ENCODE assay signal across 8 cellular contexts in the genomic region with DNA sequence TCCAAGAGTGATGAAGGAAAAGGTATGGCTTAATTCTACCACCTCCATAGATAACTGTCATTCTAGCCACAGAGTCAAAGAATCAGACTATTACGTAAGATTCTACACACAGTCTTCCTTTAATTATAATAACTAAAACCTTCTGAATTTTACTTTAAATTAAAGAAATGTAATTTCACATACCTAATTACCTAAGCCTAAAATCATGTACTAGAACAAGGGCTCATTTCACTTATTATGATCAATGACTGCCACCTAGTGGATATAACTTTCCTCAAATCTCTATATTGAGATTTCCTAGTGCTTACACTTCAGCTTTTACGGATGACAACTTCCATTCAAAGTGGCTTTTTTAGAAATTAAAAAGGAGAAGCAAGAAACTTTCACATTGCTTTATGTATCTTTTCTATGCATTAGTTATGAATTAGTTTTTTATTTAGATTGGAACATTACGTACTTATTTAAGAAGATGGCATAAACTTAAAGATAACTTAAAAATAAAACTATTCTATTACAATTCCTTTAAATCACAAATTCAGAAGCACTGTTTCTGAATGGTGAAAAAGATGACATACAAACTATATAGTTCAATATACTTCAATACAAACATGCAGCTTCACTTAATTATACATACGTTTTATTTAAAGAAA. TPM values are rescaled to one million over a fixed set of nuclear protein-coding genes. Genes with fewer than 3 reads are reported as not detected.
DNase-seq lines count a peak whose midpoint lies in the region; ATAC-seq and TF ChIP-seq lines count a peak whose summit lies in the region.

No MANE protein-coding gene starts in this region.

- H3K4me2 ChIP-seq in neural progenitor cell: no peak overlapping the region

- H3K79me2 ChIP-seq in neural progenitor cell (ENCODE audit: low read depth): no peaks in the 10 kb centered on the region

- no peaks in the 10 kb centered on the region for H3K9me3 ChIP-seq in esophagus squamous epithelium
- H3K9me3 ChIP-seq in neural progenitor cell (ENCODE audit: low read depth): no peaks in the 10 kb centered on the region

- H2AFZ ChIP-seq in neural progenitor cell (replicated peaks): no peak overlapping the region

- no peaks in the 10 kb centered on the region for H3K36me3 Mint-ChIP-seq in neural progenitor cell

- no peaks in the 10 kb centered on the region for H3F3A ChIP-seq in neural progenitor cell (ENCODE audit: low read depth)

- no peaks in the 10 kb centered on the region for H4K20me1 ChIP-seq in neural progenitor cell (ENCODE audit: low read depth)

- H3K27ac Mint-ChIP-seq in neural progenitor cell: no peak overlapping the region

- no peak overlapping the region for H3K4me3 ChIP-seq in esophagus squamous epithelium
- H3K4me3 ChIP-seq in neural progenitor cell: no peak overlapping the region

- TF ChIP-seq POLR2A in esophagus squamous epithelium (IDR thresholded peaks at IDR 0.05): no peak

- peak; percentile 83 for DNase-seq in SIG-M5 treated with dmso at 0.1 percent for 504 hours (lab: John Stamatoyannopoulos, UW; ENCODE audit: unreplicated experiment)
- DNase-seq in SIG-M5 (lab: John Stamatoyannopoulos, UW): no peak
- peak; percentile 28 for DNase-seq in KG1 (lab: John Stamatoyannopoulos, UW)
- DNase-seq in RKO (ENCODE audit: low spot score): peak; percentile 68
- no peak for DNase-seq in esophagus squamous epithelium (lab: John Stamatoyannopoulos, UW)
- peak; percentile 60 for DNase-seq in neural progenitor cell (ENCODE audit: low spot score)

- no peak overlapping the region for H3K27ac ChIP-seq in esophagus squamous epithelium
- no peak overlapping the region for H3K27ac ChIP-seq in neural progenitor cell

- intact Hi-C loops in esophagus squamous epithelium (cut with DNase I): no loop called here

- H3K4me3 Mint-ChIP-seq in neural progenitor cell: no peak overlapping the region

- H3K9me3 Mint-ChIP-seq in neural progenitor cell: no peaks in the 10 kb centered on the region

- no peaks in the 10 kb centered on the region for H3K4me1 ChIP-seq in esophagus squamous epithelium
- H3K4me1 ChIP-seq in neural progenitor cell: no peaks in the 10 kb centered on the region

- ATAC-seq in GM19463 (IDR thresholded peaks at IDR 0.05; ENCODE audit: unreplicated experiment): no peak
- no peak for ATAC-seq in HG03039 (IDR thresholded peaks at IDR 0.05; ENCODE audit: unreplicated experiment)

- peaks cover 0 to 72% (median 0%) of the 10 kb centered on the region in 3 donors for H3K36me3 ChIP-seq in esophagus squamous epithelium
- no peaks in the 10 kb centered on the region for H3K36me3 ChIP-seq in neural progenitor cell

- no peaks in the 10 kb centered on the region for H3K4me1 Mint-ChIP-seq in neural progenitor cell

- H3K27me3 ChIP-seq in esophagus squamous epithelium (no peaks in the 10 kb centered on the region), neural progenitor cell (no peaks in the 10 kb centered on the region)

- 68 to 73% methylated on average over 4 of the region's 4 CpGs for WGBS in esophagus squamous epithelium, 2 donors

- H3K27me3 Mint-ChIP-seq in neural progenitor cell (ENCODE audit: insufficient read depth, low read depth): no peaks in the 10 kb centered on the region

- no peak overlapping the region for H3K9ac ChIP-seq in neural progenitor cell

- peak in 5 of 6 experiments; percentile 46 to 69 (median 51) for TF ChIP-seq CTCF in esophagus squamous epithelium (IDR thresholded peaks at IDR 0.05)
- TF ChIP-seq CTCF in neural progenitor cell (IDR thresholded peaks at IDR 0.05): peak; percentile 78

RNA-seq across cellular contexts. Expression of a gene that starts 18.2 kb away (rescaled TPM):
- total RNA-seq in esophagus squamous epithelium (1 to 10 TPM in 3 of 4 donors, under 1 TPM in 1; 0.23 to 7.8 (median 1.9) TPM), neural progenitor cell (ENCODE audit: low replicate concordance) (0.09 and 0.21 TPM in 2 replicates)

Comparison
In these comparisons a context has a peak if more than half of its experiments do, and no peak if none do; other contexts are left out.
1. DNase-seq: peak in SIG-M5 treated with dmso at 0.1 percent for 504 hours (single experiment), KG1 (single experiment), RKO (single experiment) and neural progenitor cell (single experiment); none in SIG-M5 (single experiment) and esophagus squamous epithelium (single experiment).